ENCODE assay signal across 10 cellular contexts in the genomic region with DNA sequence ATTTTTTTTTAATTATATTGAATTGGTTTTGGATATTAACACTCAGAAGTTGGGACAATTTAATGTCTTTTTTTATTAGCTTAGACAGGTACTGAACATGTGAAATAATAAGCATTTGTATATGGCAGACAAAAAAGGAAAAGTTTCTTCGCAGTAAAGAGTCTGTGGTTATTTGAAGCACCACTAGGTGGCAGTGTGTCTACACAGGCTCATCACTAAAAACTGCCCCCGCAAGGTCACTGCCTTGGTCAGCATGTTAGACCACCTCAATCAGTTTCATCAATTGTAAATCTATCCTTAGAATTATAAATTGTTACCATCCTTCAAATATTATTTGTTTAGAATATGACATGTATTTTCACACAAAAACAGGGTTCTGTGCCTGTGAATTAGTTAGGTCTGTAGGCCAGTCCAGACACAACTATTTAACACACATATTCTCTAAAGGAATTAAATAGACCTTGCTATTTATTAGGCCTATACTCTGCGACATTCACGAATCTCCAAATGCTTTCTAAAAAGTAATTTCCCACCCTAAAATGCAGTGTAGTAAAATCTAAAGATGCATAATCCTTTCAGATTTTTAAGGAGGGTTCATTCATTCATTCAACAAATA. TPM values are rescaled to one million over a fixed set of nuclear protein-coding genes. Genes with fewer than 3 reads are reported as not detected.
DNase-seq lines count a peak whose midpoint lies in the region; ATAC-seq and TF ChIP-seq lines count a peak whose summit lies in the region.
"Had no signal": no experiment of that assay in that cellular context is flagged by ENCODE, and none has a peak within 500 bp of the region (broad histone marks: within the 10 kb centered on the region; RNA-seq: fewer than 3 reads in every experiment).

No MANE protein-coding gene starts in this region.

- H3K36me3 Mint-ChIP-seq in activated CD4-positive, alpha-beta memory T cell treated with anti-CD3 and anti-CD28 coated beads for 36 hours, result no peaks in the 10 kb centered on the region
- no peaks in the 10 kb centered on the region for H3K36me3 Mint-ChIP-seq in activated T-helper 17 cell treated with anti-CD3 and anti-CD28 coated beads, Interleukin-2, amount 50 U/mL, for 72 hours (ENCODE audit: low read depth)

- no peak overlapping the region for H3K27ac Mint-ChIP-seq in activated CD4-positive, alpha-beta memory T cell treated with anti-CD3 and anti-CD28 coated beads for 36 hours
- H3K27ac Mint-ChIP-seq in activated T-helper 17 cell treated with anti-CD3 and anti-CD28 coated beads, Interleukin-2, amount 50 U/mL, for 72 hours, result no peak overlapping the region

- no peaks in the 10 kb centered on the region for H3K9me3 Mint-ChIP-seq in activated CD4-positive, alpha-beta memory T cell treated with anti-CD3 and anti-CD28 coated beads for 36 hours
- no peaks in the 10 kb centered on the region for H3K9me3 Mint-ChIP-seq in activated T-helper 17 cell treated with anti-CD3 and anti-CD28 coated beads, Interleukin-2, amount 50 U/mL, for 72 hours

- intact Hi-C loops in Panc1 (cut with micrococcal nuclease; ENCODE audit: unreplicated experiment), result loop anchor here (2.0 kb wide), 2 partner anchors 46 to 78 kb away; no protein-coding TSS in a partner anchor
- intact Hi-C loops in activated CD4-positive, alpha-beta memory T cell treated with anti-CD3 and anti-CD28 coated beads for 36 hours (cut with micrococcal nuclease), result loop anchor here (1.0 kb wide), 1 partner anchor 77 kb away; no protein-coding TSS in a partner anchor

- POLR2A ChIA-PET in Panc1 (lab: Charles Lee), result no interaction called here
- POLR2A ChIA-PET in activated CD4-positive, alpha-beta memory T cell treated with anti-CD3 and anti-CD28 coated beads for 36 hours (lab: Charles Lee), result no interaction called here

- no peaks in the 10 kb centered on the region for H3K36me3 ChIP-seq in Panc1 (ENCODE audit: control insufficient read depth, insufficient read depth, low read length)
- H3K36me3 ChIP-seq: neutrophil had no signal

- DNase-seq in CD1c-positive myeloid dendritic cell (ENCODE audit: extremely low spot score), result peak; percentile 51
- DNase-seq in GM13977 (ENCODE audit: low spot score), result peak; percentile 20
- DNase-seq in Panc1 (ENCODE audit: low read depth, low spot score), result peak; percentile 5
- DNase-seq in foreskin fibroblast, result peak; percentile 1 to 43
- peak; percentile 4 for DNase-seq in smooth muscle cell of the brain vasculature (ENCODE audit: low read depth, low spot score)
- DNase-seq in activated CD4-positive, alpha-beta memory T cell treated with anti-CD3 and anti-CD28 coated beads for 36 hours, result no peak

- no peaks in the 10 kb centered on the region for H3K9me3 ChIP-seq in Panc1 (ENCODE audit: control insufficient read depth, insufficient read depth, low read depth, low read length)
- H3K9me3 ChIP-seq: neutrophil had no signal

- H3K4me1 ChIP-seq in Panc1 (ENCODE audit: control insufficient read depth, insufficient read depth, low read length), result no peaks in the 10 kb centered on the region

- H3K27me3 ChIP-seq in Panc1 (ENCODE audit: control insufficient read depth, insufficient read depth, low read length), result peaks cover 5% of the 10 kb centered on the region; the same call in 1 of the 2 replicates
- H3K27me3 ChIP-seq: neutrophil had no signal

- H3K27ac ChIP-seq in Panc1 (ENCODE audit: low read length), result no peak overlapping the region
- H3K27ac ChIP-seq: neutrophil had no signal

- ATAC-seq in HG02885 (IDR thresholded peaks at IDR 0.05; ENCODE audit: poor library complexity, unreplicated experiment), result peak; percentile 84
- peak; percentile 86 for ATAC-seq in Panc1
- no peak for ATAC-seq in activated T-helper 17 cell treated with anti-CD3 and anti-CD28 coated beads, Interleukin-2, amount 50 U/mL, for 72 hours (replicated peaks)

- in situ Hi-C loops in GM13977 (cut with MboI; ENCODE audit: low pct_unique_long_range_greater_than_20kb, low sequenced_read_pairs, unreplicated experiment), result no loop called here
- in situ Hi-C loops in Panc1 (cut with HindIII; ENCODE audit: low pct_unique_long_range_greater_than_20kb, low sequenced_read_pairs), result no loop called here

- BruUV-seq in Panc1 (replicated peaks; lab: Mats Ljungman, UMichigan), result no TSS peak

- H3K27me3 Mint-ChIP-seq in activated CD4-positive, alpha-beta memory T cell treated with anti-CD3 and anti-CD28 coated beads for 36 hours, result no peaks in the 10 kb centered on the region
- H3K27me3 Mint-ChIP-seq in activated T-helper 17 cell treated with anti-CD3 and anti-CD28 coated beads, Interleukin-2, amount 50 U/mL, for 72 hours, result peaks cover 4% of the 10 kb centered on the region

- CTCF ChIA-PET in Panc1 (lab: Charles Lee), result no interaction called here
- CTCF ChIA-PET in activated CD4-positive, alpha-beta memory T cell treated with anti-CD3 and anti-CD28 coated beads for 36 hours (lab: Charles Lee), result interaction anchor here (1.2 to 1.5 kb wide), 3 partner anchors 12 to 52 kb away, joined by 3 to 4 read pairs (median 4); no protein-coding TSS in a partner anchor

- H3K4me3 ChIP-seq in Panc1 (ENCODE audit: low read depth in 2 of 2, low read length in 2 of 2) (no peak overlapping the region), foreskin fibroblast (ENCODE audit: low read depth in 1 of 2, low read length in 2 of 2) (no peak overlapping the region)

- TF ChIP-seq CTCF in GM13977 (IDR thresholded peaks at IDR 0.05; ENCODE audit: extremely low read depth, insufficient read depth, missing control alignments), result peak; percentile 84
- TF ChIP-seq CTCF in Panc1 (IDR thresholded peaks at IDR 0.05), result peak; percentile 94
- TF ChIP-seq CTCF in foreskin fibroblast (IDR thresholded peaks at IDR 0.05; ENCODE audit: low read depth, low read length), result peak; percentile 87

- no peak overlapping the region for H3K4me3 Mint-ChIP-seq in activated CD4-positive, alpha-beta memory T cell treated with anti-CD3 and anti-CD28 coated beads for 36 hours
- no peak overlapping the region for H3K4me3 Mint-ChIP-seq in activated T-helper 17 cell treated with anti-CD3 and anti-CD28 coated beads, Interleukin-2, amount 50 U/mL, for 72 hours

- H3K4me1 Mint-ChIP-seq in activated CD4-positive, alpha-beta memory T cell treated with anti-CD3 and anti-CD28 coated beads for 36 hours (ENCODE audit: low read depth), result no peaks in the 10 kb centered on the region
- no peaks in the 10 kb centered on the region for H3K4me1 Mint-ChIP-seq in activated T-helper 17 cell treated with anti-CD3 and anti-CD28 coated beads, Interleukin-2, amount 50 U/mL, for 72 hours

RNA-seq across cellular contexts. Expression of a gene that starts 17.0 kb away (rescaled TPM):
- not detected for total RNA-seq in Panc1 (2021; ENCODE audit: unreplicated experiment)
- polyA plus RNA-seq in Panc1 (2012; ENCODE audit: insufficient read length), result not detected
- not detected for total RNA-seq in activated CD4-positive, alpha-beta memory T cell treated with anti-CD3 and anti-CD28 coated beads for 36 hours
- total RNA-seq in activated T-helper 17 cell treated with anti-CD3 and anti-CD28 coated beads, Interleukin-2, amount 50 U/mL, for 72 hours, result not detected
- total RNA-seq: T-helper 2 cell treated with Interferon-gamma antibody and Interleukin-4, amounts not matched to agents 100 ng/mL and 5 ng/mL, for 36 hours had no signal
